In the genomic region with DNA sequence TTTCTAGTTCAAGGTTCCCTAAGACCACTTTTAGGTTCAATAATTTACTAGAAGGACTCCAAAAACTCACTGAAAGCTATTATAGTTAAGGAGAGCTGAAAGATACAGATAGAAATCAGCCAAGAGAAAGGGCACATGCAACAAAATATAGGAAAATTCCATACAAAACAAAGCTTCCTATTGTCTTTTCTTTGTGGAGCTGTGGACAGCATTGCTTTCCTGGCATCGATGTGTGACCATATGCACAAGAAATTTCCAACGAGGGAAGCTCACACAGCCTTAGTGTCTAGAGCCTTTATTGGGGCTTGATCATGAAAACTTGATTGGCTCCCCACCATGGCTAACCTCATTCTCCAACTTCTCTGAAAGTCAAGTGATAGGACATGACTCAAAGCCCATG, we compare ENCODE assay signal across 26 cellular contexts.
"Had no signal": no experiment of that assay in that cellular context is flagged by ENCODE, and none has a peak within 500 bp of the region (broad histone marks: within the 10 kb centered on the region; RNA-seq: fewer than 3 reads in every experiment).

No MANE protein-coding gene starts in this region.

- DNase-seq: activated B cell treated with CpG ODN at 0.5 μM for 24 hours; activated CD4-positive, alpha-beta T cell treated with anti-CD3 and anti-CD28 coated beads for 48 hours; activated CD4-positive, alpha-beta T cell treated with anti-CD3 and anti-CD28 coated beads, Interleukin-2, amount 50 U/mL, for 1 hour; activated CD4-positive, alpha-beta T cell treated with anti-CD3 and anti-CD28 coated beads, Interleukin-2, amount 50 U/mL, for 48 hours; activated CD8-positive, alpha-beta memory T cell treated with anti-CD3 and anti-CD28 coated beads for 24 hours; activated CD8-positive, alpha-beta T cell treated with anti-CD3 and anti-CD28 coated beads for 36 hours; activated effector memory CD4-positive, alpha-beta T cell treated with anti-CD3 and anti-CD28 coated beads, Interleukin-2, amount 50 U/mL, for 16 hours; activated naive CD4-positive, alpha-beta T cell treated with anti-CD3 and anti-CD28 coated beads for 36 hours; activated naive CD8-positive, alpha-beta T cell treated with anti-CD3 and anti-CD28 coated beads for 36 hours; activated naive CD8-positive, alpha-beta T cell treated with anti-CD3 and anti-CD28 coated beads, Interleukin-2, amount 50 U/mL, for 24 hours; activated T-cell treated with anti-CD3 and anti-CD28 coated beads, Interleukin-2, amount 50 U/mL, for 4 hours; adrenal gland; aorta; body of pancreas; central memory CD4-positive, alpha-beta T cell; cerebellar nuclear complex; effector CD4-positive, alpha-beta T cell; esophagus squamous epithelium; foreskin melanocyte; T-helper 1 cell; T-helper 17 cell; T1000; WERI-Rb-1 had no signal

- H3K27ac ChIP-seq: adrenal gland, body of pancreas, coronary artery, epithelial cell of prostate, esophagus squamous epithelium, gastroesophageal sphincter, WERI-Rb-1 had no signal
